Comparison of ENCODE assay signal across 1 cellular context in the genomic region with DNA sequence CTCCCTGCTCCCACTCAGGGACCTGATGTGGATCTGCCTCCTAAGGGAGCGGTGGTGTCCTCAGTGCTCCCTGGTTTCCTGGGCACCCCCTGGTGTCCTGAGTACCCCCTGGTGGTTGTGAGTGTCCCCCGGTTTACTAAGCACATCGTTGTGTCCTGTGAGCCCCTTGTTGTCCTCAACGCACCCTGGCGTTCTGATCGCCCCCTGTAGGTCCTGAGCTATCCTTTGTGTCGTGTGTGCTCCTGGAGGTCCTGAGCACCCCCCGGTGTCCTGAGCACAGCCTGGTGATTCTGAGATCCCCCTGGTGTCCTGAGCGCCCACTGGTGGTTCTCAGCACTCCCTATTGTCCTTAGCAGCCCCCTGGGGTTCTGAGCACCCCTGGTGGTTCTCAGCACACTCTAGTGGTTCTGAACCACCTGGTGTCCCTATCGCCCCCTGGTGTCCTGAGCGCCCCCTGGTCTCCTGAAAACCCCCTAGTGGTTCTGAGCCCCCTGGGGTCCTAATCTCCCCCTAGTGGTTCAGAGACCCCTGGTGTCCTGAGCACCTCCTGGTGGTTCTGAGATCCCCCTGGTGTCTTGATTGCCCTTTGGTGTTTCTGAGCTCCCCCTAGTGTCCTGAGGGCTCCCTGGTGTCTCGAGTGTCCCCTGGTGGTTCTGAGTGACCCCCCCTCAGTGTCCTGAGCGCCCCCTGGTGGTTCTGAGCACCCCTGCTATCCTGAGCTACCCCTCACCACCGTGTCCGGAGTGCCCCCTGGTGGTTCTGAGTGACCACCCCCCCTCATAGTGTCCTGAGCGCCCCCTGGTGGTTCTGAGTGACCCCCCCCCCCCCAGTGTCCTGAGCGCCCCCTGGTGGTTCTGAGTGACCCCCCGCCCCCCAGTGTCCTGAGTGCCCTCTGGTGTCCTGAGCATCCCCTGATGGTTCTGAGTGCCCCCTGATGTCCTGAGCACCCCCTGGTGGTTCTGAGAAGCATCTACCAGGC.
TF ChIP-seq lines count a peak whose summit lies in the region.

No MANE protein-coding gene starts in this region.

TF ChIP-seq in HepG2, 621 proteins besides CTCF, POLR2A, EP300 and RAD21 (continued from another document):
- TF ChIP-seq, protein P1, sequence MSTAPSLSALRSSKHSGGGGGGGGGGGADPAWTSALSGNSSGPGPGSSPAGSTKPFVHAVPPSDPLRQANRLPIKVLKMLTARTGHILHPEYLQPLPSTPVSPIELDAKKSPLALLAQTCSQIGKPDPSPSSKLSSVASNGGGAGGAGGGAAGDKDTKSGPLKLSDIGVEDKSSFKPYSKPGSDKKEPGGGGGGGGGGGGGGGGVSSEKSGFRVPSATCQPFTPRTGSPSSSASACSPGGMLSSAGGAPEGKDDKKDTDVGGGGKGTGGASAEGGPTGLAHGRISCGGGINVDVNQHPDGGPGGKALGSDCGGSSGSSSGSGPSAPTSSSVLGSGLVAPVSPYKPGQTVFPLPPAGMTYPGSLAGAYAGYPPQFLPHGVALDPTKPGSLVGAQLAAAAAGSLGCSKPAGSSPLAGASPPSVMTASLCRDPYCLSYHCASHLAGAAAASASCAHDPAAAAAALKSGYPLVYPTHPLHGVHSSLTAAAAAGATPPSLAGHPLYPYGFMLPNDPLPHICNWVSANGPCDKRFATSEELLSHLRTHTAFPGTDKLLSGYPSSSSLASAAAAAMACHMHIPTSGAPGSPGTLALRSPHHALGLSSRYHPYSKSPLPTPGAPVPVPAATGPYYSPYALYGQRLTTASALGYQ (CRISPR knock-in tag; IDR thresholded peaks at IDR 0.05): no peak
- TF ChIP-seq MYNN (CRISPR knock-in tag; IDR thresholded peaks at IDR 0.05; ENCODE audit: low read depth) (no peak), JUND (CRISPR knock-in tag; IDR thresholded peaks at IDR 0.05) (no peak), BCL3 (CRISPR knock-in tag; IDR thresholded peaks at IDR 0.05) (no peak), TBP (CRISPR knock-in tag; IDR thresholded peaks at IDR 0.05) (no peak), ZBTB38 (CRISPR knock-in tag; IDR thresholded peaks at IDR 0.05) (no peak), ZFP41 (CRISPR knock-in tag; IDR thresholded peaks at IDR 0.05; ENCODE audit: borderline replicate concordance) (no peak), ZNF441 (CRISPR knock-in tag; IDR thresholded peaks at IDR 0.05; ENCODE audit: borderline replicate concordance) (no peak), ZNF746 (CRISPR knock-in tag; IDR thresholded peaks at IDR 0.05) (no peak), BATF2 (CRISPR knock-in tag; IDR thresholded peaks at IDR 0.05) (no peak), ZKSCAN1 (IDR thresholded peaks at IDR 0.05; ENCODE audit: low read length) (no peak)
- TF ChIP-seq, protein P2, sequence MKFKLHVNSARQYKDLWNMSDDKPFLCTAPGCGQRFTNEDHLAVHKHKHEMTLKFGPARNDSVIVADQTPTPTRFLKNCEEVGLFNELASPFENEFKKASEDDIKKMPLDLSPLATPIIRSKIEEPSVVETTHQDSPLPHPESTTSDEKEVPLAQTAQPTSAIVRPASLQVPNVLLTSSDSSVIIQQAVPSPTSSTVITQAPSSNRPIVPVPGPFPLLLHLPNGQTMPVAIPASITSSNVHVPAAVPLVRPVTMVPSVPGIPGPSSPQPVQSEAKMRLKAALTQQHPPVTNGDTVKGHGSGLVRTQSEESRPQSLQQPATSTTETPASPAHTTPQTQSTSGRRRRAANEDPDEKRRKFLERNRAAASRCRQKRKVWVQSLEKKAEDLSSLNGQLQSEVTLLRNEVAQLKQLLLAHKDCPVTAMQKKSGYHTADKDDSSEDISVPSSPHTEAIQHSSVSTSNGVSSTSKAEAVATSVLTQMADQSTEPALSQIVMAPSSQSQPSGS (CRISPR knock-in tag; IDR thresholded peaks at IDR 0.05): no peak
- TF ChIP-seq, protein P3, sequence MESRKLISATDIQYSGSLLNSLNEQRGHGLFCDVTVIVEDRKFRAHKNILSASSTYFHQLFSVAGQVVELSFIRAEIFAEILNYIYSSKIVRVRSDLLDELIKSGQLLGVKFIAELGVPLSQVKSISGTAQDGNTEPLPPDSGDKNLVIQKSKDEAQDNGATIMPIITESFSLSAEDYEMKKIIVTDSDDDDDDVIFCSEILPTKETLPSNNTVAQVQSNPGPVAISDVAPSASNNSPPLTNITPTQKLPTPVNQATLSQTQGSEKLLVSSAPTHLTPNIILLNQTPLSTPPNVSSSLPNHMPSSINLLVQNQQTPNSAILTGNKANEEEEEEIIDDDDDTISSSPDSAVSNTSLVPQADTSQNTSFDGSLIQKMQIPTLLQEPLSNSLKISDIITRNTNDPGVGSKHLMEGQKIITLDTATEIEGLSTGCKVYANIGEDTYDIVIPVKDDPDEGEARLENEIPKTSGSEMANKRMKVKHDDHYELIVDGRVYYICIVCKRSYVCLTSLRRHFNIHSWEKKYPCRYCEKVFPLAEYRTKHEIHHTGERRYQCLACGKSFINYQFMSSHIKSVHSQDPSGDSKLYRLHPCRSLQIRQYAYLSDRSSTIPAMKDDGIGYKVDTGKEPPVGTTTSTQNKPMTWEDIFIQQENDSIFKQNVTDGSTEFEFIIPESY (CRISPR knock-in tag; IDR thresholded peaks at IDR 0.05): no peak
TF ChIP-seq in HepG2: peak in this region for 0.
